ENCODE assay signal across 8 cellular contexts in genomic region chr2:152174574-152174973, GRCh38. TPM values are rescaled to one million over a fixed set of nuclear protein-coding genes. Genes with fewer than 3 reads are reported as not detected.
DNase-seq lines count a peak whose midpoint lies in the region; ATAC-seq and TF ChIP-seq lines count a peak whose summit lies in the region.

No MANE protein-coding gene starts in this region.

- no peaks in the 10 kb centered on the region for H4K20me1 ChIP-seq in hepatocyte (ENCODE audit: insufficient read depth, poor library complexity, severe bottlenecking)

- H3K9me2 ChIP-seq in hepatocyte (replicated peaks; ENCODE audit: insufficient read depth), result no peaks in the 10 kb centered on the region

- H2AFZ ChIP-seq in hepatocyte, result peak overlapping the region; percentile 55

- H3K27me3 ChIP-seq in H7 (ENCODE audit: control insufficient read depth, insufficient read depth, low read length) (no peaks in the 10 kb centered on the region), hepatocyte (no peaks in the 10 kb centered on the region)

- H3K4me2 ChIP-seq in hepatocyte, result peak overlapping the region; percentile 80

- no peaks in the 10 kb centered on the region for H3K9me3 ChIP-seq in hepatocyte (ENCODE audit: low read depth)

- H3K4me3 ChIP-seq in H7 (ENCODE audit: insufficient read depth, low read depth, low read length), result peak overlapping the region; percentile 91
- peak overlapping the region; percentile 95 for H3K4me3 ChIP-seq in WI38 (ENCODE audit: low read depth, low read length)
- peak overlapping the region; percentile 54 for H3K4me3 ChIP-seq in hepatocyte
- peak overlapping the region; percentile 55 to 88 (median 67) for H3K4me3 ChIP-seq in skin epidermis

- H3K79me2 ChIP-seq in hepatocyte, result peaks cover 49% of the 10 kb centered on the region

- H3K27ac ChIP-seq in hepatocyte (peak overlapping the region; percentile 97), skin epidermis (peak overlapping the region in 19 of 21 experiments; percentile 94 to 100 (median 98))

- no peak for TF ChIP-seq CTCF in WI38 (IDR thresholded peaks at IDR 0.05; ENCODE audit: low read depth, low read length)
- no peak for TF ChIP-seq CTCF in hepatocyte (IDR thresholded peaks at IDR 0.05; ENCODE audit: poor library complexity)

- 36% methylated on average over 7 of the region's 7 CpGs for WGBS in hepatocyte (ENCODE audit: low lambda C conversion rate, missing lambda C conversion rate)

- peaks cover 22% of the 10 kb centered on the region for H3K4me1 ChIP-seq in hepatocyte (ENCODE audit: insufficient read depth)

- H3K36me3 ChIP-seq in H7 (replicated peaks; ENCODE audit: control insufficient read depth, insufficient read depth, low read length), result no peaks in the 10 kb centered on the region
- H3K36me3 ChIP-seq in hepatocyte (replicated peaks; ENCODE audit: insufficient read depth, low read depth), result no peaks in the 10 kb centered on the region

- no peak for DNase-seq in H7
- no peak for DNase-seq in hepatocyte (ENCODE audit: low spot score)
- DNase-seq in OCI-M2 (lab: John Stamatoyannopoulos, UW; ENCODE audit: unreplicated experiment), result no peak
- DNase-seq in GM19238 (ENCODE audit: insufficient read length, low spot score), result no peak
- DNase-seq in activated gamma-delta T cell (lab: John Stamatoyannopoulos, UW), result no peak

- no peak for ATAC-seq in GM18870 (IDR thresholded peaks at IDR 0.05; ENCODE audit: unreplicated experiment)

RNA-seq across cellular contexts. Expression of gene STAM2, which starts 1.0 kb away (rescaled TPM):
- total RNA-seq in H7 (2014; rRNA removed; shearing (Covaris generic)), result 7.8 and 11.6 TPM in 2 replicates
- total RNA-seq in hepatocyte, result 40.1 and 41.0 TPM in 2 replicates
- polyA plus RNA-seq in hepatocyte, result 9.9 and 13.1 TPM in 2 replicates
